31 cellular contexts compared by ENCODE assay signal in the genomic region with DNA sequence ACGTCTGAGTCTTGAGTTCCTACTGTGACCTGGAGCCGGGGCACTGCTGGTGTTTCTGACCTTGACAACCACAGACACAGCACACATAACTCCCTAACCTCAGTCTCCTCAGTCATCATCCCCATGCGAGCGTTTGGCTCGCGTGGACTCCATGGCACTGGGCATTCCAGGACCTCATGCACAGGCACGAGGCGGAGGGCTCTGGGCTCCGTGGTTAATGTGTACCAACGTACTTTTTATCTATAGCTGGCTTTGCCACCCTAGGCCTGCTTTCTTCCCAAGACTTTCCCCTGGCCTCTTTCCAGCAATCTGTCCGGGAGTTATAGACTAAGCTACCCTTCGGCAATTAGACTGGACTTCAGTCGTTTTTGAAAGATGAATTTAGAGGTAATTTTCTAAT. TPM values are rescaled to one million over a fixed set of nuclear protein-coding genes. Genes with fewer than 3 reads are reported as not detected.
"Had no signal": no experiment of that assay in that cellular context is flagged by ENCODE, and none has a peak within 500 bp of the region (broad histone marks: within the 10 kb centered on the region; RNA-seq: fewer than 3 reads in every experiment).

No MANE protein-coding gene starts in this region.

- H3K36me3 ChIP-seq: breast epithelium, heart right ventricle, left ventricle myocardium inferior, vagina had no signal

- H3K27ac ChIP-seq: breast epithelium, coronary artery, dorsolateral prefrontal cortex, heart right ventricle, left ventricle myocardium inferior, testis, vagina had no signal

- H3K9me3 Mint-ChIP-seq: activated naive CD4-positive, alpha-beta T cell treated with anti-CD3 and anti-CD28 coated beads, Interleukin-2, amount 50 U/mL, for 24 hours; activated naive CD8-positive, alpha-beta T cell treated with anti-CD3 and anti-CD28 coated beads, Interleukin-2, amount 50 U/mL, for 24 hours; activated T-helper 2 cell treated with anti-CD3 and anti-CD28 coated beads, Interferon-gamma antibody, Interleukin-2, Interleukin-4, amounts not matched to agents 10 μg/mL and 5 μg/mL and 100 μg/mL, durations not matched to agents 14 hours and 24 hours and 36 hours; central memory CD8-positive, alpha-beta T cell had no signal

- H3K4me1 ChIP-seq: breast epithelium, left ventricle myocardium inferior, testis, vagina had no signal

- H3K4me1 Mint-ChIP-seq: activated CD4-positive, alpha-beta T cell treated with anti-CD3 and anti-CD28 coated beads for 36 hours; activated CD8-positive, alpha-beta memory T cell treated with anti-CD3 and anti-CD28 coated beads, Interleukin-2, amount 10 ng/mL, durations not matched to agents 7 days and 5 days; activated naive CD4-positive, alpha-beta T cell treated with anti-CD3 and anti-CD28 coated beads, Interleukin-2, amount 50 U/mL, for 24 hours; central memory CD8-positive, alpha-beta T cell; naive thymus-derived CD8-positive, alpha-beta T cell; stimulated activated naive B cell treated with anti-CD40 and anti-IgM and Interleukin-4, amounts not matched to agents 10 μg/mL and 1 μg/mL and 100 μg/mL, for 72 hours had no signal

- FAIRE-seq: endothelial cell of umbilical vein had no signal

- H3K4me3 ChIP-seq: breast epithelium, coronary artery, dorsolateral prefrontal cortex, heart right ventricle, left ventricle myocardium inferior, lung, testis, vagina had no signal

- ATAC-seq: activated CD4-positive, alpha-beta T cell treated with anti-CD3 and anti-CD28 coated beads for 36 hours; activated CD8-positive, alpha-beta memory T cell treated with anti-CD3 and anti-CD28 coated beads, Interleukin-2, amount 10 ng/mL, durations not matched to agents 7 days and 5 days; activated CD8-positive, alpha-beta T cell treated with anti-CD3 and anti-CD28 coated beads, Interleukin-2, amount 10 ng/mL, durations not matched to agents 7 days and 5 days; activated naive CD8-positive, alpha-beta T cell treated with anti-CD3 and anti-CD28 coated beads, Interleukin-2, amount 50 U/mL, for 24 hours; effector memory CD8-positive, alpha-beta T cell; heart right ventricle; naive thymus-derived CD8-positive, alpha-beta T cell; stimulated activated naive B cell treated with anti-CD40 and anti-IgM and Interleukin-4, amounts not matched to agents 10 μg/mL and 1 μg/mL and 100 μg/mL, for 72 hours had no signal

- H3K27ac Mint-ChIP-seq: activated CD4-positive, alpha-beta T cell treated with anti-CD3 and anti-CD28 coated beads for 36 hours; activated CD8-positive, alpha-beta memory T cell treated with anti-CD3 and anti-CD28 coated beads, Interleukin-2, amount 10 ng/mL, durations not matched to agents 7 days and 5 days; activated CD8-positive, alpha-beta T cell treated with anti-CD3 and anti-CD28 coated beads, Interleukin-2, amount 10 ng/mL, durations not matched to agents 7 days and 5 days; activated naive CD4-positive, alpha-beta T cell treated with anti-CD3 and anti-CD28 coated beads, Interleukin-2, amount 50 U/mL, for 24 hours; activated naive CD8-positive, alpha-beta T cell treated with anti-CD3 and anti-CD28 coated beads, Interleukin-2, amount 50 U/mL, for 24 hours; activated T-helper 2 cell treated with anti-CD3 and anti-CD28 coated beads, Interferon-gamma antibody, Interleukin-2, Interleukin-4, amounts not matched to agents 10 μg/mL and 5 μg/mL and 100 μg/mL, durations not matched to agents 14 hours and 24 hours and 36 hours; effector memory CD8-positive, alpha-beta T cell; stimulated activated naive B cell treated with anti-CD40 and anti-IgM and Interleukin-4, amounts not matched to agents 10 μg/mL and 1 μg/mL and 100 μg/mL, for 72 hours had no signal

- H3K4me3 Mint-ChIP-seq: activated CD4-positive, alpha-beta T cell treated with anti-CD3 and anti-CD28 coated beads for 36 hours; activated CD8-positive, alpha-beta memory T cell treated with anti-CD3 and anti-CD28 coated beads, Interleukin-2, amount 10 ng/mL, durations not matched to agents 7 days and 5 days; activated CD8-positive, alpha-beta T cell treated with anti-CD3 and anti-CD28 coated beads, Interleukin-2, amount 10 ng/mL, durations not matched to agents 7 days and 5 days; activated naive CD4-positive, alpha-beta T cell treated with anti-CD3 and anti-CD28 coated beads, Interleukin-2, amount 50 U/mL, for 24 hours; activated naive CD8-positive, alpha-beta T cell treated with anti-CD3 and anti-CD28 coated beads, Interleukin-2, amount 50 U/mL, for 24 hours; central memory CD8-positive, alpha-beta T cell; effector memory CD8-positive, alpha-beta T cell; naive thymus-derived CD8-positive, alpha-beta T cell; stimulated activated naive B cell treated with anti-CD40 and anti-IgM and Interleukin-4, amounts not matched to agents 10 μg/mL and 1 μg/mL and 100 μg/mL, for 72 hours had no signal

- H3K27me3 ChIP-seq: testis, vagina had no signal

- DNase-seq: activated CD4-positive, alpha-beta T cell treated with anti-CD3 and anti-CD28 coated beads for 36 hours; activated CD4-positive, CD25-positive, alpha-beta regulatory T cell; activated CD8-positive, alpha-beta memory T cell treated with anti-CD3 and anti-CD28 coated beads, Interleukin-2, amount 10 ng/mL, durations not matched to agents 7 days and 5 days; activated CD8-positive, alpha-beta T cell treated with anti-CD3 and anti-CD28 coated beads, Interleukin-2, amount 10 ng/mL, durations not matched to agents 7 days and 5 days; activated naive CD8-positive, alpha-beta T cell treated with anti-CD3 and anti-CD28 coated beads, Interleukin-2, amount 50 U/mL, for 24 hours; activated T-cell treated with anti-CD3 and anti-CD28 coated beads, Interleukin-2, amount 50 U/mL, for 48 hours; dorsolateral prefrontal cortex; effector memory CD8-positive, alpha-beta T cell; heart right ventricle; kidney glomerular epithelial cell; left ventricle myocardium inferior; naive thymus-derived CD8-positive, alpha-beta T cell; stimulated activated CD4-positive, alpha-beta T cell treated with anti-CD3 and anti-CD28 coated beads, Interleukin-15, amount 100 ng/mL, for 24 hours; stimulated activated CD4-positive, alpha-beta T cell treated with anti-CD3 and anti-CD28 coated beads, Interleukin-2, amount 100 ng/mL, for 24 hours; stimulated activated naive B cell treated with anti-CD40 and anti-IgM and Interleukin-4, amounts not matched to agents 10 μg/mL and 1 μg/mL and 100 μg/mL, for 72 hours; testis; trophoblast cell had no signal

- H3K9me3 ChIP-seq: testis, vagina had no signal

- H3K36me3 Mint-ChIP-seq: activated CD8-positive, alpha-beta memory T cell treated with anti-CD3 and anti-CD28 coated beads, Interleukin-2, amount 10 ng/mL, durations not matched to agents 7 days and 5 days; stimulated activated naive B cell treated with anti-CD40 and anti-IgM and Interleukin-4, amounts not matched to agents 10 μg/mL and 1 μg/mL and 100 μg/mL, for 72 hours had no signal

RNA-seq across cellular contexts. Expression of a gene that starts 15.9 kb away (rescaled TPM):
- total RNA-seq: activated CD4-positive, alpha-beta T cell treated with anti-CD3 and anti-CD28 coated beads for 36 hours; activated CD8-positive, alpha-beta memory T cell treated with anti-CD3 and anti-CD28 coated beads, Interleukin-2, amount 10 ng/mL, durations not matched to agents 7 days and 5 days; activated CD8-positive, alpha-beta T cell treated with anti-CD3 and anti-CD28 coated beads, Interleukin-2, amount 10 ng/mL, durations not matched to agents 7 days and 5 days; activated T-helper 2 cell treated with anti-CD3 and anti-CD28 coated beads, Interferon-gamma antibody, Interleukin-2, Interleukin-4, amounts not matched to agents 10 μg/mL and 5 μg/mL and 100 μg/mL, durations not matched to agents 14 hours and 24 hours and 36 hours; breast epithelium; endothelial cell of umbilical vein; fibroblast of lung; fibroblast of villous mesenchyme; heart right ventricle; left ventricle myocardium inferior; lung; naive thymus-derived CD8-positive, alpha-beta T cell; osteoblast; posterior vena cava; T-helper 1 cell treated with Interleukin-12 subunit alpha and Interleukin-12 subunit beta and Interleukin-4 antibody, amounts not matched to agents 30 ng/mL and 1 ng/mL, for 36 hours; vagina had no signal
- polyA plus RNA-seq: endothelial cell of umbilical vein; esophagus; fibroblast of lung; heart right ventricle; naive thymus-derived CD8-positive, alpha-beta T cell had no signal

RNA-seq across cellular contexts. Expression of a gene that starts 20.0 kb away (rescaled TPM):
- total RNA-seq: activated CD4-positive, alpha-beta T cell treated with anti-CD3 and anti-CD28 coated beads for 36 hours; activated CD8-positive, alpha-beta memory T cell treated with anti-CD3 and anti-CD28 coated beads, Interleukin-2, amount 10 ng/mL, durations not matched to agents 7 days and 5 days; activated CD8-positive, alpha-beta T cell treated with anti-CD3 and anti-CD28 coated beads, Interleukin-2, amount 10 ng/mL, durations not matched to agents 7 days and 5 days; activated T-helper 2 cell treated with anti-CD3 and anti-CD28 coated beads, Interferon-gamma antibody, Interleukin-2, Interleukin-4, amounts not matched to agents 10 μg/mL and 5 μg/mL and 100 μg/mL, durations not matched to agents 14 hours and 24 hours and 36 hours; endothelial cell of umbilical vein; fibroblast of villous mesenchyme; naive thymus-derived CD8-positive, alpha-beta T cell; osteoblast; T-helper 1 cell treated with Interleukin-12 subunit alpha and Interleukin-12 subunit beta and Interleukin-4 antibody, amounts not matched to agents 30 ng/mL and 1 ng/mL, for 36 hours had no signal
- polyA plus RNA-seq: endothelial cell of umbilical vein; fibroblast of lung; naive thymus-derived CD8-positive, alpha-beta T cell had no signal
